In genomic region chr9:137439158-137439714, GRCh38 we compare ENCODE assay signal across 20 cellular contexts. TPM values are rescaled to one million over a fixed set of nuclear protein-coding genes. Genes with fewer than 3 reads are reported as not detected.
DNase-seq lines count a peak whose midpoint lies in the region; ATAC-seq and TF ChIP-seq lines count a peak whose summit lies in the region.
"Had no signal": no experiment of that assay in that cellular context is flagged by ENCODE, and none has a peak within 500 bp of the region (broad histone marks: within the 10 kb centered on the region; RNA-seq: fewer than 3 reads in every experiment).

No MANE protein-coding gene starts in this region.

- no peaks in the 10 kb centered on the region for H3K27me3 ChIP-seq in GM23338 (ENCODE audit: insufficient read depth)
- H3K27me3 ChIP-seq in neural progenitor cell = peaks cover 30% of the 10 kb centered on the region
- H3K27me3 ChIP-seq: BE2C had no signal

- H3K4me3 ChIP-seq in GM23338 (no peak overlapping the region), neural progenitor cell (no peak overlapping the region)
- H3K4me3 ChIP-seq: gastrocnemius medialis, GM23248, left lung, tibial artery had no signal

- no peaks in the 10 kb centered on the region for H3K79me2 ChIP-seq in GM23338 (replicated peaks; ENCODE audit: insufficient read depth)
- no peaks in the 10 kb centered on the region for H3K79me2 ChIP-seq in neural progenitor cell (ENCODE audit: low read depth)

- H3K27ac Mint-ChIP-seq in GM23338 = no peak overlapping the region
- no peak overlapping the region for H3K27ac Mint-ChIP-seq in neural progenitor cell
- H3K27ac Mint-ChIP-seq: activated B cell treated with CpG ODN at 0.5 μM for 24 hours; activated T-helper 1 cell treated with anti-CD3 and anti-CD28 coated beads, Interleukin-12 subunit alpha, Interleukin-12 subunit beta, Interleukin-2, Interleukin-4 antibody, amounts not matched to agents 30 ng/mL and 10 ng/mL and 1 ng/mL, durations not matched to agents 14 hours and 24 hours and 36 hours had no signal

- H3K4me2 ChIP-seq in GM23338 (no peak overlapping the region), neural progenitor cell (no peak overlapping the region)

- no peaks in the 10 kb centered on the region for H3K36me3 Mint-ChIP-seq in GM23338 (ENCODE audit: low read depth)
- H3K36me3 Mint-ChIP-seq in neural progenitor cell = no peaks in the 10 kb centered on the region

- H3F3A ChIP-seq in GM23338 (replicated peaks; ENCODE audit: low read depth) (no peaks in the 10 kb centered on the region), neural progenitor cell (ENCODE audit: low read depth) (peaks cover 8% of the 10 kb centered on the region)

- H3K4me1 ChIP-seq in GM23338 (ENCODE audit: insufficient read depth) = peaks cover 5% of the 10 kb centered on the region; the same call in 1 of the 2 replicates
- H3K4me1 ChIP-seq in neural progenitor cell = no peaks in the 10 kb centered on the region

- no peaks in the 10 kb centered on the region for H3K9me3 Mint-ChIP-seq in GM23338
- H3K9me3 Mint-ChIP-seq in neural progenitor cell = no peaks in the 10 kb centered on the region
- H3K9me3 Mint-ChIP-seq: activated B cell treated with CpG ODN at 0.5 μM for 24 hours; activated T-helper 1 cell treated with anti-CD3 and anti-CD28 coated beads, Interleukin-12 subunit alpha, Interleukin-12 subunit beta, Interleukin-2, Interleukin-4 antibody, amounts not matched to agents 30 ng/mL and 10 ng/mL and 1 ng/mL, durations not matched to agents 14 hours and 24 hours and 36 hours had no signal

- H3K27me3 Mint-ChIP-seq in GM23338 (ENCODE audit: insufficient read depth, low read depth, poor library complexity) = peaks cover 4% of the 10 kb centered on the region
- peaks cover 2% of the 10 kb centered on the region for H3K27me3 Mint-ChIP-seq in neural progenitor cell (ENCODE audit: insufficient read depth, low read depth)

- DNase-seq in DMS 273 (lab: John Stamatoyannopoulos, UW; ENCODE audit: unreplicated experiment) (peak; percentile 59), DMS 273 treated with DMSO at 0.1 percent for 48 hours (lab: John Stamatoyannopoulos, UW) (no peak), GM23338 (ENCODE audit: low spot score) (no peak), left ventricle myocardium superior (peak; percentile 24), neural progenitor cell (ENCODE audit: low spot score) (no peak), NCI-H1417 treated with DMSO at 0.1 percent for 48 hours (lab: John Stamatoyannopoulos, UW) (no peak)
- DNase-seq in activated naive CD4-positive, alpha-beta T cell treated with anti-CD3 and anti-CD28 coated beads, Interleukin-2, amount 50 U/mL, for 16 hours = no peak
- DNase-seq: activated B cell treated with CpG ODN at 0.5 μM for 24 hours; amniotic stem cell; central memory CD4-positive, alpha-beta T cell; gastrocnemius medialis; GM23248; NCI-H524 treated with DMSO at 0.1 percent for 48 hours; SHP77 treated with DMSO at 0.1 percent for 48 hours; stimulated activated naive CD4-positive, alpha-beta T cell; tibial artery had no signal

- H4K20me1 ChIP-seq in GM23338 (replicated peaks; ENCODE audit: insufficient read depth) = no peaks in the 10 kb centered on the region
- no peaks in the 10 kb centered on the region for H4K20me1 ChIP-seq in neural progenitor cell (ENCODE audit: low read depth)

- no peak overlapping the region for H3K9ac ChIP-seq in neural progenitor cell
- H3K9ac ChIP-seq: GM23248 had no signal

- peaks cover 2% of the 10 kb centered on the region; the same call in 2 of the 3 replicates for H3K4me1 Mint-ChIP-seq in GM23338
- peaks cover 2% of the 10 kb centered on the region for H3K4me1 Mint-ChIP-seq in neural progenitor cell

- TF ChIP-seq CTCF in GM23338 (conservative IDR thresholded peaks at IDR 0.05; ENCODE audit: low read depth in 2 of 2) = no peak
- TF ChIP-seq CTCF in neural progenitor cell (IDR thresholded peaks at IDR 0.05) = no peak

- H3K4me3 Mint-ChIP-seq in GM23338 (peak overlapping the region; percentile 21; the same call in 1 of the 3 replicates), neural progenitor cell (peak overlapping the region; percentile 63)
- H3K4me3 Mint-ChIP-seq: activated B cell treated with CpG ODN at 0.5 μM for 24 hours; activated T-helper 1 cell treated with anti-CD3 and anti-CD28 coated beads, Interleukin-12 subunit alpha, Interleukin-12 subunit beta, Interleukin-2, Interleukin-4 antibody, amounts not matched to agents 30 ng/mL and 10 ng/mL and 1 ng/mL, durations not matched to agents 14 hours and 24 hours and 36 hours had no signal

- H3K36me3 ChIP-seq in GM23338 (ENCODE audit: insufficient read depth) (no peaks in the 10 kb centered on the region), neural progenitor cell (no peaks in the 10 kb centered on the region)
- H3K36me3 ChIP-seq: BE2C, gastrocnemius medialis, left lung, tibial artery had no signal

- H3K27ac ChIP-seq in GM23338 (ENCODE audit: low read depth) (no peak overlapping the region), neural progenitor cell (no peak overlapping the region)
- H3K27ac ChIP-seq: gastrocnemius medialis, GM23248, left lung, tibial artery had no signal

- H3K9me3 ChIP-seq in neural progenitor cell (ENCODE audit: low read depth) = no peaks in the 10 kb centered on the region
- H3K9me3 ChIP-seq: BE2C, gastrocnemius medialis, left lung, tibial artery had no signal

- H2AFZ ChIP-seq in GM23338 (no peak overlapping the region), neural progenitor cell (replicated peaks) (no peak overlapping the region)
- H2AFZ ChIP-seq: GM23248 had no signal

- ATAC-seq in GM23338 (no peak), left ventricle myocardium superior (no peak), HG02798 (IDR thresholded peaks at IDR 0.05; ENCODE audit: poor library complexity, unreplicated experiment) (no peak)
- ATAC-seq: left lung had no signal

- H3K9me2 ChIP-seq in GM23338 (ENCODE audit: insufficient read depth) = no peaks in the 10 kb centered on the region

- intact Hi-C loops in left ventricle myocardium superior (cut with micrococcal nuclease) = no loop called here

TF ChIP-seq in GM23338, 12 proteins besides CTCF, POLR2A, EP300 and RAD21:
- TF ChIP-seq, protein P1, sequence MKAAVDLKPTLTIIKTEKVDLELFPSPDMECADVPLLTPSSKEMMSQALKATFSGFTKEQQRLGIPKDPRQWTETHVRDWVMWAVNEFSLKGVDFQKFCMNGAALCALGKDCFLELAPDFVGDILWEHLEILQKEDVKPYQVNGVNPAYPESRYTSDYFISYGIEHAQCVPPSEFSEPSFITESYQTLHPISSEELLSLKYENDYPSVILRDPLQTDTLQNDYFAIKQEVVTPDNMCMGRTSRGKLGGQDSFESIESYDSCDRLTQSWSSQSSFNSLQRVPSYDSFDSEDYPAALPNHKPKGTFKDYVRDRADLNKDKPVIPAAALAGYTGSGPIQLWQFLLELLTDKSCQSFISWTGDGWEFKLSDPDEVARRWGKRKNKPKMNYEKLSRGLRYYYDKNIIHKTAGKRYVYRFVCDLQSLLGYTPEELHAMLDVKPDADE (IDR thresholded peaks at IDR 0.05) = no peak
- TF ChIP-seq NANOG (IDR thresholded peaks at IDR 0.05; ENCODE audit: borderline replicate concordance) (no peak), ZNF331 (CRISPR knock-in tag; IDR thresholded peaks at IDR 0.05; ENCODE audit: low read depth) (no peak), ZNF114 (CRISPR knock-in tag; IDR thresholded peaks at IDR 0.05) (no peak), POLR2AphosphoS5 (IDR thresholded peaks at IDR 0.05; ENCODE audit: low read depth) (no peak), CREB1 (CRISPR knock-in tag; IDR thresholded peaks at IDR 0.05; ENCODE audit: low read depth) (no peak), EZH2phosphoT487 (IDR thresholded peaks at IDR 0.05; ENCODE audit: unreplicated experiment) (no peak), EZH2 (IDR thresholded peaks at IDR 0.05; ENCODE audit: low read depth, unreplicated experiment) (no peak)
TF ChIP-seq in GM23338: peak in this region for 0.

RNA-seq across cellular contexts. Expression of gene ENTPD8, which starts 1.9 kb away (rescaled TPM):
- total RNA-seq in GM23338 (2014; rRNA removed; shearing (Covaris generic)) = 0.42 and 1.6 TPM in 2 replicates
- polyA plus RNA-seq in GM23338 (2016; fragmentation: Nextera tagmentation; extraction: Ambion mirVana) = 0.89 and 1.1 TPM in 2 replicates
- total RNA-seq in left ventricle myocardium superior (not detected), neural progenitor cell (ENCODE audit: low replicate concordance) (not detected in 2 replicates)
- total RNA-seq: activated B cell treated with CpG ODN at 0.5 μM for 24 hours; activated T-helper 1 cell treated with anti-CD3 and anti-CD28 coated beads, Interleukin-12 subunit alpha, Interleukin-12 subunit beta, Interleukin-2, Interleukin-4 antibody, amounts not matched to agents 30 ng/mL and 10 ng/mL and 1 ng/mL, durations not matched to agents 14 hours and 24 hours and 36 hours; GM23248 had no signal
- polyA plus RNA-seq: GM23248 had no signal

RNA-seq across cellular contexts. Expression of gene NOXA1, which starts 16.0 kb away (rescaled TPM):
- 0.59 and 0.62 TPM in 2 replicates for total RNA-seq in GM23338 (2014; rRNA removed; shearing (Covaris generic))
- 0.68 and 1.4 TPM in 2 replicates for polyA plus RNA-seq in GM23338 (2016; fragmentation: Nextera tagmentation; extraction: Ambion mirVana)
- 1.9 TPM for total RNA-seq in left ventricle myocardium superior
- 0.39 and 0.65 TPM in 2 replicates for total RNA-seq in neural progenitor cell (ENCODE audit: low replicate concordance)

RNA-seq across cellular contexts. Expression of gene EXD3, which starts 16.3 kb away (rescaled TPM):
- total RNA-seq in GM23338 (2014; rRNA removed; shearing (Covaris generic)) = 3.6 and 4.4 TPM in 2 replicates
- 9.7 and 9.9 TPM in 2 replicates for polyA plus RNA-seq in GM23338 (2016; fragmentation: Nextera tagmentation; extraction: Ambion mirVana)
- 8.3 TPM for total RNA-seq in left ventricle myocardium superior
- total RNA-seq in neural progenitor cell (ENCODE audit: low replicate concordance) = 4.7 and 25.1 TPM in 2 replicates

RNA-seq across cellular contexts. Expression of gene NSMF, which starts 19.9 kb away (rescaled TPM):
- total RNA-seq in GM23338 (2014; rRNA removed; shearing (Covaris generic)) = 87.0 and 103 TPM in 2 replicates
- 20.3 and 22.3 TPM in 2 replicates for polyA plus RNA-seq in GM23338 (2016; fragmentation: Nextera tagmentation; extraction: Ambion mirVana)
- total RNA-seq in left ventricle myocardium superior = 10.2 TPM
- 17.1 and 62.0 TPM in 2 replicates for total RNA-seq in neural progenitor cell (ENCODE audit: low replicate concordance)

Comparison
In these comparisons a context has a peak if more than half of its experiments do, and no peak if none do; other contexts are left out.
1. DNase-seq: peak in DMS 273 (single experiment) and left ventricle myocardium superior (single experiment); none in DMS 273 treated with DMSO at 0.1 percent for 48 hours (single experiment), GM23338 (single experiment), neural progenitor cell (single experiment), NCI-H1417 treated with DMSO at 0.1 percent for 48 hours (single experiment) and activated naive CD4-positive, alpha-beta T cell treated with anti-CD3 and anti-CD28 coated beads, Interleukin-2, amount 50 U/mL, for 16 hours (single experiment).